Comparison of ENCODE assay signal across 15 cellular contexts in the genomic region with DNA sequence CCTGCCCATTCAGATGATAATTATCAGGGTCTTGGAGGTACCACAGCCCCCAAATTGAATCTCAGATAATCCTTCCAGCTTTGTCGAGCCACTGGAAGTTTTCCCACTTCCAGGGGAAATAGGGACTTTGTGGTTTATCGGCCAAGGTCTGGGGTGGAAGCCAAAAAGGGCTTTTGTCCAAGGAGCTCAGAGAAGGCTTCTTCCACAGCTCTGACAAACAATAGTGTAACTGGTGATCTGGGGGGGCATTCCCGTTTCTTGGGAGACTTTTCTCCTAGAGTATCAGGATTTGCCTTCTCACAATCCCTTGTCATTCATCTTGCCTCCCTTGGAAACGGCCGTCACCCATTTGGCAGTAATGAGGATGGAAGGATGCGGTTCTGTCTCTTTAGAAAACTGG.
"Had no signal": no experiment of that assay in that cellular context is flagged by ENCODE, and none has a peak within 500 bp of the region (broad histone marks: within the 10 kb centered on the region; RNA-seq: fewer than 3 reads in every experiment).

No MANE protein-coding gene starts in this region.

- H3K4me3 Mint-ChIP-seq: activated CD4-positive, alpha-beta memory T cell treated with anti-CD3 and anti-CD28 coated beads for 36 hours; activated naive CD8-positive, alpha-beta T cell treated with anti-CD3 and anti-CD28 coated beads, Interleukin-2, amount 50 U/mL, for 24 hours; dendritic cell treated with granulocyte-macrophage colony-stimulating factor and Interleukin-4, amounts not matched to agents 40 ng/mL and 50 ng/mL, for 4 days; naive thymus-derived CD4-positive, alpha-beta T cell; stimulated activated effector memory CD8-positive, alpha-beta T cell treated with anti-CD3 and anti-CD28 coated beads, Interleukin-12 subunit alpha, Interleukin-12 subunit beta, amount 100 ng/mL, for 72 hours had no signal

- H3K4me1 Mint-ChIP-seq: stimulated activated effector memory CD8-positive, alpha-beta T cell treated with anti-CD3 and anti-CD28 coated beads, Interleukin-12 subunit alpha, Interleukin-12 subunit beta, amount 100 ng/mL, for 72 hours had no signal

- H3K36me3 Mint-ChIP-seq: activated CD4-positive, alpha-beta memory T cell treated with anti-CD3 and anti-CD28 coated beads for 36 hours; stimulated activated effector memory CD8-positive, alpha-beta T cell treated with anti-CD3 and anti-CD28 coated beads, Interleukin-12 subunit alpha, Interleukin-12 subunit beta, amount 100 ng/mL, for 72 hours had no signal

- H3K27ac ChIP-seq: body of pancreas, foreskin keratinocyte, vagina, VCaP had no signal

- H3K9me3 Mint-ChIP-seq: activated CD4-positive, alpha-beta memory T cell treated with anti-CD3 and anti-CD28 coated beads for 36 hours; activated naive CD8-positive, alpha-beta T cell treated with anti-CD3 and anti-CD28 coated beads, Interleukin-2, amount 50 U/mL, for 24 hours; stimulated activated effector memory CD8-positive, alpha-beta T cell treated with anti-CD3 and anti-CD28 coated beads, Interleukin-12 subunit alpha, Interleukin-12 subunit beta, amount 100 ng/mL, for 72 hours had no signal

- H3K27ac Mint-ChIP-seq: activated CD4-positive, alpha-beta memory T cell treated with anti-CD3 and anti-CD28 coated beads for 36 hours; activated naive CD8-positive, alpha-beta T cell treated with anti-CD3 and anti-CD28 coated beads, Interleukin-2, amount 50 U/mL, for 24 hours; dendritic cell treated with granulocyte-macrophage colony-stimulating factor and Interleukin-4, amounts not matched to agents 40 ng/mL and 50 ng/mL, for 4 days; naive thymus-derived CD4-positive, alpha-beta T cell; stimulated activated effector memory CD8-positive, alpha-beta T cell treated with anti-CD3 and anti-CD28 coated beads, Interleukin-12 subunit alpha, Interleukin-12 subunit beta, amount 100 ng/mL, for 72 hours had no signal

- ATAC-seq: body of pancreas; esophagus mucosa; foreskin keratinocyte; naive thymus-derived CD4-positive, alpha-beta T cell; stimulated activated effector memory CD8-positive, alpha-beta T cell treated with anti-CD3 and anti-CD28 coated beads, Interleukin-12 subunit alpha, Interleukin-12 subunit beta, amount 100 ng/mL, for 72 hours had no signal

- H3K27me3 Mint-ChIP-seq: activated CD4-positive, alpha-beta memory T cell treated with anti-CD3 and anti-CD28 coated beads for 36 hours; activated naive CD8-positive, alpha-beta T cell treated with anti-CD3 and anti-CD28 coated beads, Interleukin-2, amount 50 U/mL, for 24 hours; dendritic cell treated with granulocyte-macrophage colony-stimulating factor and Interleukin-4, amounts not matched to agents 40 ng/mL and 50 ng/mL, for 4 days had no signal

- DNase-seq: activated CD4-positive, alpha-beta memory T cell treated with anti-CD3 and anti-CD28 coated beads for 36 hours; activated CD8-positive, alpha-beta memory T cell treated with anti-CD3 and anti-CD28 coated beads, Interleukin-2, amount 50 U/mL, for 48 hours; activated naive CD4-positive, alpha-beta T cell treated with Interleukin-2 at 50 U/mL for 16 hours; activated naive CD8-positive, alpha-beta T cell treated with anti-CD3 and anti-CD28 coated beads, Interleukin-2, amount 50 U/mL, for 24 hours; body of pancreas; cerebellar nuclear complex; foreskin keratinocyte; naive thymus-derived CD4-positive, alpha-beta T cell; SK-N-SH; T-helper 1 cell had no signal
